In the genomic region with DNA sequence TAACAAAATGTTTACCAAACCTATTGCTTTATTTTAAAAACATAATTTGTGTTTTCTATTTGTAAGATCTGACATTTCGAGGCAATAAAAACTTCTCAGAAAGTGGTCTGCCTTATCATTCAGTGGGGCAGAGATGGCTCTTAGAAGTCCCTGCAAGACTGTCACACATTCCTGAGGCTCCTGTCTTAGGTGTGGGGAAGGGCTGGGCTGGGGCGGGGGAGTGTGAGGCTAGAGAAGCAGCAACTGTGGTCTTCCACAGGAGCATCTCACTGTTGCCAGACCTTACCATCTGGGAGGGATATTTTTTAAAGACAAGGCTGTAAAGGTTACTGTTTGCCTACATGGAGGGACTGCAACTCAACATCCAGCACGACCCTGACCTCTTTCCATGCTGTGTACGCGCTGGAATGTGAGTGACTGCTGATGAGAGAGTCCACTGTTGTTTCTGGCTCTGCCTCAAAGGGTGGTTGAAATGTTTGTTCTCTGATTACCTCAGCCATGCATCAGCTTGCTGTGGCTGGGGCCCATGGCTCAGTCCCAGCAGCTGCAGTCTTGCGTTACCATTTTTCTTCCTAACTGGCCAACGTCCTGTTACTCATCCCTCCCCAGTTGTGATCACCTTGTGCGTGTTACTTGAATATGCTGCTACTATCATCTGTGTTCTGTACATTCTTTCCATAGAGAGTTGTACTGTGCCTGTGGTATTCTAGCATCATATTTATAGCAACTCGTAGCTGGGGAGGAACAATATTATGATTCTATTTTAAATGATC, we compare ENCODE assay signal across 8 cellular contexts. TPM values are rescaled to one million over a fixed set of nuclear protein-coding genes. Genes with fewer than 3 reads are reported as not detected.
DNase-seq lines count a peak whose midpoint lies in the region; ATAC-seq and TF ChIP-seq lines count a peak whose summit lies in the region.

No MANE protein-coding gene starts in this region.

- H3K4me1 Mint-ChIP-seq in activated CD8-positive, alpha-beta memory T cell treated with anti-CD3 and anti-CD28 coated beads, Interleukin-2, amount 10 ng/mL, durations not matched to agents 7 days and 5 days, result no peaks in the 10 kb centered on the region
- no peaks in the 10 kb centered on the region for H3K4me1 Mint-ChIP-seq in naive thymus-derived CD8-positive, alpha-beta T cell

- no peaks in the 10 kb centered on the region for H3K9me3 Mint-ChIP-seq in activated CD8-positive, alpha-beta memory T cell treated with anti-CD3 and anti-CD28 coated beads, Interleukin-2, amount 10 ng/mL, durations not matched to agents 7 days and 5 days (ENCODE audit: low read depth)
- H3K9me3 Mint-ChIP-seq in naive thymus-derived CD8-positive, alpha-beta T cell, result no peaks in the 10 kb centered on the region

- CTCF ChIA-PET in activated CD8-positive, alpha-beta memory T cell treated with anti-CD3 and anti-CD28 coated beads, Interleukin-2, amount 10 ng/mL, durations not matched to agents 7 days and 5 days (lab: Charles Lee), result interaction anchor here (1.6 to 1.8 kb wide), 2 partner anchors 12 to 70 kb away, joined by 5 to 9 read pairs; partner anchors contain the start of genes ERG28, FLVCR2 and TTLL5

- H3K36me3 Mint-ChIP-seq in activated CD8-positive, alpha-beta memory T cell treated with anti-CD3 and anti-CD28 coated beads, Interleukin-2, amount 10 ng/mL, durations not matched to agents 7 days and 5 days, result peaks cover 31% of the 10 kb centered on the region
- peaks cover 11 to 53% (median 23%) of the 10 kb centered on the region in 3 donors for H3K36me3 Mint-ChIP-seq in naive thymus-derived CD8-positive, alpha-beta T cell

- H3K4me3 Mint-ChIP-seq in activated CD8-positive, alpha-beta memory T cell treated with anti-CD3 and anti-CD28 coated beads, Interleukin-2, amount 10 ng/mL, durations not matched to agents 7 days and 5 days, result no peak overlapping the region
- no peak overlapping the region for H3K4me3 Mint-ChIP-seq in naive thymus-derived CD8-positive, alpha-beta T cell

- H3K4me3 ChIP-seq in cardiac fibroblast (replicated peaks in 1 of 2; ENCODE audit: low read depth in 2 of 2, low read length in 2 of 2), result no peak overlapping the region

- TF ChIP-seq CTCF in cardiac fibroblast (IDR thresholded peaks at IDR 0.05; ENCODE audit: low read depth, low read length), result no peak

- no peaks in the 10 kb centered on the region for H3K27me3 Mint-ChIP-seq in activated CD8-positive, alpha-beta memory T cell treated with anti-CD3 and anti-CD28 coated beads, Interleukin-2, amount 10 ng/mL, durations not matched to agents 7 days and 5 days
- no peaks in the 10 kb centered on the region for H3K27me3 Mint-ChIP-seq in naive thymus-derived CD8-positive, alpha-beta T cell

- in situ Hi-C loops in ACHN (cut with HindIII; ENCODE audit: low pct_ligation_motif_present, low pct_unique_long_range_greater_than_20kb, low sequenced_read_pairs), result no loop called here

- no peak for ATAC-seq in activated CD8-positive, alpha-beta memory T cell treated with anti-CD3 and anti-CD28 coated beads, Interleukin-2, amount 10 ng/mL, durations not matched to agents 7 days and 5 days
- no peak for ATAC-seq in naive thymus-derived CD8-positive, alpha-beta T cell

- peak; percentile 93 for DNase-seq in ACHN
- DNase-seq in LoVo (ENCODE audit: low spot score), result peak; percentile 29
- peak; percentile 95 to 99 for DNase-seq in cardiac fibroblast (ENCODE audit: low read depth in 2 of 2)
- peak; percentile 85 to 98 for DNase-seq in lung microvascular endothelial cell (ENCODE audit: low read depth in 2 of 2)
- DNase-seq in activated CD8-positive, alpha-beta memory T cell treated with anti-CD3 and anti-CD28 coated beads, Interleukin-2, amount 10 ng/mL, durations not matched to agents 7 days and 5 days, result no peak
- DNase-seq in naive thymus-derived CD8-positive, alpha-beta T cell, result no peak
- no peak for DNase-seq in SW 1271 (lab: John Stamatoyannopoulos, UW)
- no peak for DNase-seq in activated naive CD4-positive, alpha-beta T cell treated with Interleukin-2 at 50 U/mL for 16 hours

- H3K27ac Mint-ChIP-seq in activated CD8-positive, alpha-beta memory T cell treated with anti-CD3 and anti-CD28 coated beads, Interleukin-2, amount 10 ng/mL, durations not matched to agents 7 days and 5 days, result no peak overlapping the region
- peak overlapping the region in 2 of 10 donors; percentile 25 to 79 for H3K27ac Mint-ChIP-seq in naive thymus-derived CD8-positive, alpha-beta T cell

- POLR2A ChIA-PET in naive thymus-derived CD8-positive, alpha-beta T cell (lab: Charles Lee), result no interaction called here

RNA-seq across cellular contexts. Expression of gene ERG28, which starts 12.4 kb away (rescaled TPM):
- 5.0 TPM in 2 replicates for total RNA-seq in lung microvascular endothelial cell
- total RNA-seq in activated CD8-positive, alpha-beta memory T cell treated with anti-CD3 and anti-CD28 coated beads, Interleukin-2, amount 10 ng/mL, durations not matched to agents 7 days and 5 days, result 10 to 100 TPM; 22.9 to 25.1 TPM
- 10 to 100 TPM; 11.7 to 12.7 TPM for total RNA-seq in naive thymus-derived CD8-positive, alpha-beta T cell
- 10 to 100 TPM; 27.0 to 34.2 (median 29.4) TPM for polyA plus RNA-seq in naive thymus-derived CD8-positive, alpha-beta T cell

RNA-seq across cellular contexts. Expression of gene TTLL5, which starts 12.8 kb away (rescaled TPM):
- total RNA-seq in lung microvascular endothelial cell, result 20.0 and 20.4 TPM in 2 replicates
- 10 to 100 TPM; 28.9 to 43.4 TPM for total RNA-seq in activated CD8-positive, alpha-beta memory T cell treated with anti-CD3 and anti-CD28 coated beads, Interleukin-2, amount 10 ng/mL, durations not matched to agents 7 days and 5 days
- total RNA-seq in naive thymus-derived CD8-positive, alpha-beta T cell, result 10 to 100 TPM; 17.2 to 19.2 TPM
- 10 to 100 TPM in 1 of 3 donors, 1 to 10 TPM in 2; 5.9 to 12.1 (median 8.8) TPM for polyA plus RNA-seq in naive thymus-derived CD8-positive, alpha-beta T cell

Comparison
In these comparisons a context has a peak if more than half of its experiments do, and no peak if none do; other contexts are left out.
1. DNase-seq: peak in ACHN (single experiment), LoVo (single experiment), cardiac fibroblast (2 of 2) and lung microvascular endothelial cell (2 of 2); none in activated CD8-positive, alpha-beta memory T cell treated with anti-CD3 and anti-CD28 coated beads, Interleukin-2, amount 10 ng/mL, durations not matched to agents 7 days and 5 days (single experiment), naive thymus-derived CD8-positive, alpha-beta T cell (0 of 10), SW 1271 (0 of 2) and activated naive CD4-positive, alpha-beta T cell treated with Interleukin-2 at 50 U/mL for 16 hours (single experiment).